8 cellular contexts compared by ENCODE assay signal in genomic region chr3:194133661-194134230, GRCh38. TPM values are rescaled to one million over a fixed set of nuclear protein-coding genes. Genes with fewer than 3 reads are reported as not detected.
A peak's percentile ranks its signal among the peaks of the same experiment; 100 is the strongest.
DNase-seq lines count a peak whose midpoint lies in the region; ATAC-seq and TF ChIP-seq lines count a peak whose summit lies in the region.

No MANE protein-coding gene starts in this region.

- H3K27ac ChIP-seq in A673 (ENCODE audit: low read depth, low read length, poor library complexity, severe bottlenecking), result peak overlapping the region; percentile 27
- H3K27ac ChIP-seq in liver (ENCODE audit: low read depth in 1 of 2, low read length in 2 of 2), result peak overlapping the region; percentile 76 to 82

- H3K4me3 ChIP-seq in A673 (ENCODE audit: low read depth, low read length, poor library complexity, severe bottlenecking) (peak overlapping the region; percentile 34), liver (ENCODE audit: low read depth in 1 of 3, low read length in 3 of 3) (peak overlapping the region in 2 of 3 donors; percentile 62 to 73)

- ATAC-seq in GM18907 (IDR thresholded peaks at IDR 0.05; ENCODE audit: unreplicated experiment) (peak; percentile 0), GM21737 (IDR thresholded peaks at IDR 0.05; ENCODE audit: unreplicated experiment) (no peak)
- ATAC-seq in central memory CD8-positive, alpha-beta T cell (replicated peaks; ENCODE audit: extremely low read depth, poor library complexity, severe bottlenecking), result no peak
- ATAC-seq in stimulated activated naive B cell treated with anti-CD40 and anti-IgM and Interleukin-4, amounts not matched to agents 10 μg/mL and 1 μg/mL and 100 μg/mL, for 72 hours (replicated peaks), result peak in 1 of 2 donors; percentile 24

- CTCF ChIA-PET in A673 (lab: Charles Lee), result no interaction called here

- no TSS peak for BruUV-seq in A673 (replicated peaks; lab: Mats Ljungman, UMichigan)

- H3K4me3 Mint-ChIP-seq in central memory CD8-positive, alpha-beta T cell, result peak overlapping the region; percentile 74
- H3K4me3 Mint-ChIP-seq in stimulated activated naive B cell treated with anti-CD40 and anti-IgM and Interleukin-4, amounts not matched to agents 10 μg/mL and 1 μg/mL and 100 μg/mL, for 72 hours, result peak overlapping the region; percentile 85 to 87

- H3K9ac ChIP-seq in liver (ENCODE audit: low read depth in 1 of 2, low read length in 2 of 2), result peak overlapping the region; percentile 5 to 56

- 2% methylated on average over 41 of the region's 41 CpGs for WGBS in liver

- H3K27me3 Mint-ChIP-seq in central memory CD8-positive, alpha-beta T cell, result peaks cover 84% of the 10 kb centered on the region
- no peaks in the 10 kb centered on the region for H3K27me3 Mint-ChIP-seq in stimulated activated naive B cell treated with anti-CD40 and anti-IgM and Interleukin-4, amounts not matched to agents 10 μg/mL and 1 μg/mL and 100 μg/mL, for 72 hours

- H3K36me3 Mint-ChIP-seq in central memory CD8-positive, alpha-beta T cell (ENCODE audit: insufficient read depth), result peaks cover 18% of the 10 kb centered on the region
- peaks cover 0 to 4% of the 10 kb centered on the region in 2 donors for H3K36me3 Mint-ChIP-seq in stimulated activated naive B cell treated with anti-CD40 and anti-IgM and Interleukin-4, amounts not matched to agents 10 μg/mL and 1 μg/mL and 100 μg/mL, for 72 hours

- peaks cover 30% of the 10 kb centered on the region for H3K4me1 ChIP-seq in A673 (ENCODE audit: insufficient read depth, low read length, poor library complexity, severe bottlenecking)
- H3K4me1 ChIP-seq in liver (ENCODE audit: control insufficient read depth in 4 of 4, insufficient read depth in 4 of 4, low read length in 3 of 4), result peaks cover 22 to 52% (median 34%) of the 10 kb centered on the region in 4 donors

- peak; percentile 36 to 66 for TF ChIP-seq RAD21 in liver (IDR thresholded peaks at IDR 0.05)

- H3K4me1 Mint-ChIP-seq in central memory CD8-positive, alpha-beta T cell, result peaks cover 39% of the 10 kb centered on the region
- H3K4me1 Mint-ChIP-seq in stimulated activated naive B cell treated with anti-CD40 and anti-IgM and Interleukin-4, amounts not matched to agents 10 μg/mL and 1 μg/mL and 100 μg/mL, for 72 hours, result peaks cover 47 to 72% of the 10 kb centered on the region in 2 donors

- H3K36me3 ChIP-seq in A673 (ENCODE audit: insufficient read depth, low read length, poor library complexity, severe bottlenecking) (peaks cover 26% of the 10 kb centered on the region), liver (ENCODE audit: control insufficient read depth in 4 of 4, insufficient read depth in 3 of 4, low read depth in 1 of 4, low read length in 3 of 4) (peaks cover 0 to 7% (median 0%) of the 10 kb centered on the region in 4 donors)

- no peaks in the 10 kb centered on the region for H3K27me3 ChIP-seq in A673 (replicated peaks; ENCODE audit: insufficient read depth, low read depth, low read length, poor library complexity)
- no peaks in the 10 kb centered on the region for H3K27me3 ChIP-seq in liver (ENCODE audit: control insufficient read depth in 4 of 4, insufficient read depth in 4 of 4, low read length in 3 of 4)

- POLR2A ChIA-PET in A673 (lab: Charles Lee; ENCODE audit: low non-redundant PET), result no interaction called here

- H3K9me3 Mint-ChIP-seq in central memory CD8-positive, alpha-beta T cell, result no peaks in the 10 kb centered on the region
- H3K9me3 Mint-ChIP-seq in stimulated activated naive B cell treated with anti-CD40 and anti-IgM and Interleukin-4, amounts not matched to agents 10 μg/mL and 1 μg/mL and 100 μg/mL, for 72 hours, result no peaks in the 10 kb centered on the region

- DNase-seq in A673 (ENCODE audit: low spot score), result peak; percentile 82
- DNase-seq in RPMI7951 (ENCODE audit: low read depth), result peak; percentile 71
- DNase-seq in central memory CD8-positive, alpha-beta T cell (ENCODE audit: low spot score in 2 of 2), result no peak
- peak; percentile 37 for DNase-seq in stimulated activated naive B cell treated with anti-CD40 and anti-IgM and Interleukin-4, amounts not matched to agents 10 μg/mL and 1 μg/mL and 100 μg/mL, for 72 hours
- DNase-seq in DMS79 treated with DMSO at 0.1 percent for 48 hours (lab: John Stamatoyannopoulos, UW), result no peak

- TF ChIP-seq CTCF in A673 (conservative IDR thresholded peaks at IDR 0.05; ENCODE audit: low read depth, low read length), result no peak
- TF ChIP-seq CTCF in liver (IDR thresholded peaks at IDR 0.05; ENCODE audit: low read depth, low read length, missing input control), result no peak

- peak overlapping the region; percentile 23 for H3K27ac Mint-ChIP-seq in central memory CD8-positive, alpha-beta T cell (ENCODE audit: low read depth)
- peak overlapping the region; percentile 95 for H3K27ac Mint-ChIP-seq in stimulated activated naive B cell treated with anti-CD40 and anti-IgM and Interleukin-4, amounts not matched to agents 10 μg/mL and 1 μg/mL and 100 μg/mL, for 72 hours

- intact Hi-C loops in A673 (cut with micrococcal nuclease; ENCODE audit: unreplicated experiment), result loop anchor here (2.0 to 10.0 kb wide), 4 partner anchors 63 to 1311 kb away; partner anchors contain the start of gene ACAP2

- H3K9me3 ChIP-seq in A673 (ENCODE audit: low read depth, low read length, poor library complexity, severe bottlenecking) (no peaks in the 10 kb centered on the region), liver (ENCODE audit: control insufficient read depth in 4 of 4, low read length in 3 of 4) (no peaks in the 10 kb centered on the region)

TF ChIP-seq in liver, 16 proteins besides CTCF, POLR2A, EP300 and RAD21:
- TF ChIP-seq, protein P1, sequence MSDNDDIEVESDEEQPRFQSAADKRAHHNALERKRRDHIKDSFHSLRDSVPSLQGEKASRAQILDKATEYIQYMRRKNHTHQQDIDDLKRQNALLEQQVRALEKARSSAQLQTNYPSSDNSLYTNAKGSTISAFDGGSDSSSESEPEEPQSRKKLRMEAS (IDR thresholded peaks at IDR 0.05), result no peak
- TF ChIP-seq HNF4G (IDR thresholded peaks at IDR 0.05) (no peak), YY1 (IDR thresholded peaks at IDR 0.05) (no peak), HNF4A (conservative IDR thresholded peaks at IDR 0.05) (no peak), TAF1 (conservative IDR thresholded peaks at IDR 0.05) (no peak), REST (IDR thresholded peaks at IDR 0.05) (no peak), FOXA2 (IDR thresholded peaks at IDR 0.05) (no peak), FOXA1 (IDR thresholded peaks at IDR 0.05) (no peak), JUND (IDR thresholded peaks at IDR 0.05) (no peak), RXRA (IDR thresholded peaks at IDR 0.05) (peak in 1 of 2 donors; percentile 36), NR2F2 (IDR thresholded peaks at IDR 0.05) (peak; percentile 80), EGR1 (IDR thresholded peaks at IDR 0.05; ENCODE audit: low read depth in 2 of 2) (peak in 1 of 2 donors; percentile 9), SP1 (IDR thresholded peaks at IDR 0.05) (peak; percentile 48)
- TF ChIP-seq, protein P2, sequence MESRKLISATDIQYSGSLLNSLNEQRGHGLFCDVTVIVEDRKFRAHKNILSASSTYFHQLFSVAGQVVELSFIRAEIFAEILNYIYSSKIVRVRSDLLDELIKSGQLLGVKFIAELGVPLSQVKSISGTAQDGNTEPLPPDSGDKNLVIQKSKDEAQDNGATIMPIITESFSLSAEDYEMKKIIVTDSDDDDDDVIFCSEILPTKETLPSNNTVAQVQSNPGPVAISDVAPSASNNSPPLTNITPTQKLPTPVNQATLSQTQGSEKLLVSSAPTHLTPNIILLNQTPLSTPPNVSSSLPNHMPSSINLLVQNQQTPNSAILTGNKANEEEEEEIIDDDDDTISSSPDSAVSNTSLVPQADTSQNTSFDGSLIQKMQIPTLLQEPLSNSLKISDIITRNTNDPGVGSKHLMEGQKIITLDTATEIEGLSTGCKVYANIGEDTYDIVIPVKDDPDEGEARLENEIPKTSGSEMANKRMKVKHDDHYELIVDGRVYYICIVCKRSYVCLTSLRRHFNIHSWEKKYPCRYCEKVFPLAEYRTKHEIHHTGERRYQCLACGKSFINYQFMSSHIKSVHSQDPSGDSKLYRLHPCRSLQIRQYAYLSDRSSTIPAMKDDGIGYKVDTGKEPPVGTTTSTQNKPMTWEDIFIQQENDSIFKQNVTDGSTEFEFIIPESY (IDR thresholded peaks at IDR 0.05), result peak; percentile 75
- TF ChIP-seq, protein P3, sequence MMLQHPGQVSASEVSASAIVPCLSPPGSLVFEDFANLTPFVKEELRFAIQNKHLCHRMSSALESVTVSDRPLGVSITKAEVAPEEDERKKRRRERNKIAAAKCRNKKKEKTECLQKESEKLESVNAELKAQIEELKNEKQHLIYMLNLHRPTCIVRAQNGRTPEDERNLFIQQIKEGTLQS (IDR thresholded peaks at IDR 0.05), result no peak

RNA-seq across cellular contexts. Expression of gene HES1, which starts 2.2 kb away (rescaled TPM):
- 136 and 139 TPM in 2 replicates for total RNA-seq in A673 (2021)
- total RNA-seq in RPMI7951 (2014; rRNA removed; shearing (Covaris generic)), result 38.2 and 52.5 TPM in 2 replicates
- 1 to 10 TPM; 5.3 to 6.8 TPM for total RNA-seq in liver
- 10 to 100 TPM; 11.2 to 12.5 TPM for polyA plus RNA-seq in liver

Comparison
In these comparisons a context has a peak if more than half of its experiments do, and no peak if none do; other contexts are left out.
1. DNase-seq: peak in A673 (single experiment), RPMI7951 (single experiment) and stimulated activated naive B cell treated with anti-CD40 and anti-IgM and Interleukin-4, amounts not matched to agents 10 μg/mL and 1 μg/mL and 100 μg/mL, for 72 hours (single experiment); none in central memory CD8-positive, alpha-beta T cell (0 of 2) and DMS79 treated with DMSO at 0.1 percent for 48 hours (single experiment).